Comparison of ENCODE assay signal across 22 cellular contexts in the genomic region with DNA sequence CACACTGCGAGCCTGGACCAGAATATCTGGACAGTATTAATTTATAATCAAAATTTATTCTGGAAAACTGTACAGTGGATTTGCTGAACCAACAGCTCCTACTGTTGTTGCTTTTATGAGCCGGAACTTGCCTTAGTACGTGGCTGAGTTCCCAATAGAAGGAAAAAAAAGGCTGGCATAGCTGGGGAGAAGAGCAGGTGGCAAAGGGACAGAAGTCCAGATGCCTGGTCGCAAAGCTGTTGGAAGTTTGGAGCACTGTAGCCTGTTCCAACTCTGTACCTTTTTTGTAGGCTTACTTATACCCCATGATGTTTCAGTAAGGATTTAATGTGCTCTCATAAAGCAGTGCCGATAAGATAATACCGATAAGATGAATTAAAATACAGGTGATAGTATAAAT.
"Had no signal": no experiment of that assay in that cellular context is flagged by ENCODE, and none has a peak within 500 bp of the region (broad histone marks: within the 10 kb centered on the region; RNA-seq: fewer than 3 reads in every experiment).

No MANE protein-coding gene starts in this region.

- H3K4me3 Mint-ChIP-seq: IgD-negative memory B cell, T-cell had no signal

- H3K4me1 Mint-ChIP-seq: IgD-negative memory B cell, T-cell had no signal

- H3K9me3 Mint-ChIP-seq: IgD-negative memory B cell, T-cell had no signal

- H3K27ac ChIP-seq: HL-60, KMS-11 had no signal

- DNase-seq: Kasumi-1, NCI-H1105, NCI-H1417, NCI-H1436 treated with DMSO at 0.1 percent for 48 hours, NCI-H1694, NCI-H187 treated with DMSO at 0.1 percent for 48 hours, NCI-H2029 treated with DMSO at 0.1 percent for 48 hours, NCI-H2171 treated with DMSO at 0.1 percent for 48 hours, NCI-H345, NCI-H446 treated with DMSO at 0.1 percent for 48 hours, NCI-H510A treated with DMSO at 0.1 percent for 48 hours, NCI-H526, NCI-H82, Right ventricle myocardium superior, RPMI8226, SIG-M5, SK-N-SH, SW 1271, T-cell had no signal

- H3K27ac Mint-ChIP-seq: IgD-negative memory B cell, T-cell had no signal

- H3K36me3 Mint-ChIP-seq: IgD-negative memory B cell, T-cell had no signal

- H3K27me3 Mint-ChIP-seq: IgD-negative memory B cell, T-cell had no signal

- H3K9me3 ChIP-seq: SK-N-SH had no signal

- H3K4me2 ChIP-seq: KMS-11, SK-N-SH had no signal

- H3K9ac ChIP-seq: KMS-11, SK-N-SH had no signal
